Comparison of ENCODE assay signal across 15 cellular contexts in the genomic region with DNA sequence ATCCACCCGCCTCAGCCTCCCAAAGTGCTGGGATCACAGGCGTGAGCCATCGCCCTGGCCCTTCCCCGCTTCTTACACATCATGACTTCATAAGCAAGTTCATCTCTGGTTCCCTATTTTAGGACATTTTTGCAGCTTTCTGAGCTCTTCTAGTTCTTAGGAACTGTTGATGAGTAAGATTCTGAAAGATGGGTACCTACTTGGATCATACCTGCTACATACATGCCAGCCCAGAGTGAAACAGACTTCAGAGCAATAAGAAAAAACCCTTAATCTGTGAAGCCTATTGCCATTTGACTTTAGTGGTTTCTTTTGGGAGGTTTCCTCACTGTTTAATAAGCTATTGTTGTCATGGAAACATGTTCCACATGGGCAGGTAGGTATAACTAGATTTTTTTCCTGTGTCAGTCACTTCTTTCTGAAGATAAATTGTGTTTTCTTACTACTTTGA.
DNase-seq lines count a peak whose midpoint lies in the region; ATAC-seq lines count a peak whose summit lies in the region.
"Had no signal": no experiment of that assay in that cellular context is flagged by ENCODE, and none has a peak within 500 bp of the region (broad histone marks: within the 10 kb centered on the region; RNA-seq: fewer than 3 reads in every experiment).

No MANE protein-coding gene starts in this region.

- peak overlapping the region; percentile 37 for H3K27ac Mint-ChIP-seq in dendritic cell treated with granulocyte-macrophage colony-stimulating factor and Interleukin-4, amounts not matched to agents 40 ng/mL and 50 ng/mL, for 4 days
- H3K27ac Mint-ChIP-seq: T-cell had no signal

- peak; percentile 7 to 22 for DNase-seq in stimulated activated CD4-positive, alpha-beta T cell treated with anti-CD3 and anti-CD28 coated beads, Interleukin-4, amount 100 ng/mL, for 48 hours (ENCODE audit: low read depth in 2 of 2)
- no peak for DNase-seq in stimulated activated CD4-positive, alpha-beta T cell treated with anti-CD3 and anti-CD28 coated beads, Interleukin-2, amount 100 ng/mL, for 48 hours
- no peak for DNase-seq in NCI-H748 treated with DMSO at 0.1 percent for 48 hours (lab: John Stamatoyannopoulos, UW)
- no peak for DNase-seq in GOT3 (lab: John Stamatoyannopoulos, UW)
- DNase-seq: anterior cingulate cortex, cerebellar nuclear complex, left ventricle myocardium inferior, NCI-H1436, NCI-H226, T-cell had no signal

- intact Hi-C loops in dendritic cell treated with granulocyte-macrophage colony-stimulating factor and Interleukin-4, amounts not matched to agents 40 ng/mL and 50 ng/mL, for 4 days (cut with micrococcal nuclease), result no loop called here

- H3K4me3 Mint-ChIP-seq in dendritic cell treated with granulocyte-macrophage colony-stimulating factor and Interleukin-4, amounts not matched to agents 40 ng/mL and 50 ng/mL, for 4 days, result no peak overlapping the region
- H3K4me3 Mint-ChIP-seq: T-cell had no signal

- H3K9me3 Mint-ChIP-seq in dendritic cell treated with granulocyte-macrophage colony-stimulating factor and Interleukin-4, amounts not matched to agents 40 ng/mL and 50 ng/mL, for 4 days, result no peaks in the 10 kb centered on the region
- H3K9me3 Mint-ChIP-seq: T-cell had no signal

- peaks cover 91% of the 10 kb centered on the region for H3K36me3 Mint-ChIP-seq in dendritic cell treated with granulocyte-macrophage colony-stimulating factor and Interleukin-4, amounts not matched to agents 40 ng/mL and 50 ng/mL, for 4 days (ENCODE audit: low read depth)

- peaks cover 13% of the 10 kb centered on the region for H3K4me1 Mint-ChIP-seq in dendritic cell treated with granulocyte-macrophage colony-stimulating factor and Interleukin-4, amounts not matched to agents 40 ng/mL and 50 ng/mL, for 4 days (ENCODE audit: low read depth)

- no peaks in the 10 kb centered on the region for H3K27me3 Mint-ChIP-seq in dendritic cell treated with granulocyte-macrophage colony-stimulating factor and Interleukin-4, amounts not matched to agents 40 ng/mL and 50 ng/mL, for 4 days
- H3K27me3 Mint-ChIP-seq: T-cell had no signal

- ATAC-seq in HG02610 (IDR thresholded peaks at IDR 0.05; ENCODE audit: unreplicated experiment) (peak; percentile 39), HG02571 (IDR thresholded peaks at IDR 0.05; ENCODE audit: unreplicated experiment) (no peak)
- ATAC-seq: HCT116, Right ventricle myocardium inferior, T-cell had no signal

Comparison
In these comparisons a context has a peak if more than half of its experiments do, and no peak if none do; other contexts are left out.
1. DNase-seq: peak in stimulated activated CD4-positive, alpha-beta T cell treated with anti-CD3 and anti-CD28 coated beads, Interleukin-4, amount 100 ng/mL, for 48 hours (2 of 2); none in stimulated activated CD4-positive, alpha-beta T cell treated with anti-CD3 and anti-CD28 coated beads, Interleukin-2, amount 100 ng/mL, for 48 hours (0 of 2), NCI-H748 treated with DMSO at 0.1 percent for 48 hours (single experiment) and GOT3 (single experiment).